Comparison of ENCODE assay signal across 15 cellular contexts in the genomic region with DNA sequence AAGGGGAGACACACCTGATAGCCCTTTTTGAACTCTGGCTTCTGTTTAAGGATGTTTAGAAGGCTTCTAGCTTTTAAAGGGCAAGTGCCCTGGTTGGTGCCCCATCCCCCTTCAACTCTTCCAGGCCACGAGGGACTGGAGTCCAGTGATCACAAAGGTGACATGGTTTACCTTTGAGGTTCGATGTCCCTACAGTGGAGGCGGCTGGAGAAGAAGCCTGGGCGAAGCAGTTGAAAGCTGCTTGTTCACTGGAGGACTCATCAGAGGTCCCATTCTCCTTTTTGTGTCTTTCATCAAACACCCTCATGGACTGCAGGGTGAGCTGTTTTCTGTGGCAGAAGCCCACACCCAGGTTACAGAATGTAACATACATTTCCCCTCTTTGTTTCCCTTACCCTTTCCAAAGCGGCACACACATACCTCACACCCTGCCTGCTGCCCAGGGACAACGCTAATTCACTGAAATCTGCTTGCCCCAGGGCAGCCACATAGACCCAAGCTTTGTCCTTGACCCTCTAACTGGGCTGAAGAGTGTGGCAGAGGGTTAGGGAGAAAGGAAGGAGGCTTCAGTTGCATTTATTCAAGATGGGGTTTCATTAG. TPM values are rescaled to one million over a fixed set of nuclear protein-coding genes. Genes with fewer than 3 reads are reported as not detected.
DNase-seq lines count a peak whose midpoint lies in the region; ATAC-seq and TF ChIP-seq lines count a peak whose summit lies in the region.
"Had no signal": no experiment of that assay in that cellular context is flagged by ENCODE, and none has a peak within 500 bp of the region (broad histone marks: within the 10 kb centered on the region; RNA-seq: fewer than 3 reads in every experiment).

No MANE protein-coding gene starts in this region.

- peaks cover 40% of the 10 kb centered on the region for H3K27me3 ChIP-seq in lower lobe of right lung (ENCODE audit: low read depth)
- H3K27me3 ChIP-seq in upper lobe of right lung = peaks cover 41% of the 10 kb centered on the region

- peak overlapping the region; percentile 84 for H3K27ac ChIP-seq in lower lobe of right lung
- H3K27ac ChIP-seq in upper lobe of right lung = peak overlapping the region; percentile 61
- H3K27ac ChIP-seq: BLaER1 had no signal

- intact Hi-C loops in lower lobe of right lung (cut with DNase I) (loop anchor here (10.0 kb wide), 1 partner anchor 1079 kb away; no protein-coding TSS in a partner anchor), upper lobe of right lung (cut with DNase I) (no loop called here)

- H3K4me3 ChIP-seq in HFF-Myc (replicated peaks; ENCODE audit: low read depth, low read length) (peak overlapping the region; percentile 73), astrocyte of the spinal cord (ENCODE audit: low read depth, low read length) (peak overlapping the region; percentile 4), lower lobe of right lung (peak overlapping the region; percentile 50), upper lobe of right lung (peak overlapping the region; percentile 24)
- H3K4me3 ChIP-seq: BLaER1 had no signal

- H3K9me3 ChIP-seq in lower lobe of right lung = no peaks in the 10 kb centered on the region
- no peaks in the 10 kb centered on the region for H3K9me3 ChIP-seq in upper lobe of right lung

- DNase-seq in HFF-Myc (ENCODE audit: extremely low read depth, low read depth) = no peak
- DNase-seq in astrocyte of the spinal cord (ENCODE audit: low read depth, low spot score) = peak; percentile 39
- DNase-seq in lower lobe of right lung = no peak
- no peak for DNase-seq in upper lobe of right lung
- no peak for DNase-seq in activated CD8-positive, alpha-beta memory T cell treated with anti-CD3 and anti-CD28 coated beads for 24 hours
- DNase-seq in GM13977 (ENCODE audit: low spot score) = no peak
- DNase-seq: activated CD4-positive, alpha-beta T cell treated with anti-CD3 and anti-CD28 coated beads, Interleukin-2, amount 10 ng/mL, durations not matched to agents 24 days and 14 days; activated naive CD4-positive, alpha-beta T cell treated with anti-CD3 and anti-CD28 coated beads, Interleukin-2, amount 10 ng/mL, durations not matched to agents 7 days and 5 days; glutamatergic neuron; immature natural killer cell; NCI-H774; nucleus accumbens; stimulated activated CD4-positive, alpha-beta T cell treated with anti-CD3 and anti-CD28 coated beads, Interleukin-2, amount 100 ng/mL, for 48 hours had no signal

- in situ Hi-C loops in astrocyte of the spinal cord (cut with HindIII; ENCODE audit: low sequenced_read_pairs) (no loop called here), GM13977 (cut with MboI; ENCODE audit: low pct_unique_long_range_greater_than_20kb, low sequenced_read_pairs, unreplicated experiment) (loop anchor here (25.0 kb wide), 3 partner anchors 264 to 1214 kb away; a partner anchor contains a TSS)

- ATAC-seq in lower lobe of right lung (no peak), upper lobe of right lung (no peak), GM18519 (IDR thresholded peaks at IDR 0.05; ENCODE audit: low FRiP score, unreplicated experiment) (no peak)

- H3K36me3 ChIP-seq in lower lobe of right lung = peaks cover 23% of the 10 kb centered on the region
- peaks cover 8% of the 10 kb centered on the region for H3K36me3 ChIP-seq in upper lobe of right lung

- no peak for TF ChIP-seq CTCF in HFF-Myc (IDR thresholded peaks at IDR 0.05; ENCODE audit: low read depth, low read length, missing control alignments)
- no peak for TF ChIP-seq CTCF in astrocyte of the spinal cord (IDR thresholded peaks at IDR 0.05; ENCODE audit: low read depth, low read length)
- no peak for TF ChIP-seq CTCF in lower lobe of right lung (IDR thresholded peaks at IDR 0.05)
- TF ChIP-seq CTCF in upper lobe of right lung (IDR thresholded peaks at IDR 0.05) = no peak
- TF ChIP-seq CTCF in GM13977 (IDR thresholded peaks at IDR 0.05; ENCODE audit: extremely low read depth, insufficient read depth, missing control alignments) = no peak

- H3K4me1 ChIP-seq in lower lobe of right lung (no peaks in the 10 kb centered on the region), upper lobe of right lung (peaks cover 16% of the 10 kb centered on the region)
- H3K4me1 ChIP-seq: BLaER1 had no signal

RNA-seq across cellular contexts. Expression of a gene that starts 7.7 kb away (rescaled TPM):
- total RNA-seq in lower lobe of right lung (50.9 TPM), upper lobe of right lung (35.9 TPM)
- total RNA-seq: activated CD4-positive, alpha-beta T cell treated with anti-CD3 and anti-CD28 coated beads, Interleukin-2, amount 10 ng/mL, durations not matched to agents 24 days and 14 days had no signal

Comparison
In these comparisons a context has a peak if more than half of its experiments do, and no peak if none do; other contexts are left out.
1. H3K4me3 ChIP-seq: peak in every context shown above with its lines; median percentile 73 in HFF-Myc; 50 in lower lobe of right lung; 24 in upper lobe of right lung; 4 in astrocyte of the spinal cord.